ENCODE assay signal across 8 cellular contexts in genomic region chr4:83535945-83536648, GRCh38. TPM values are rescaled to one million over a fixed set of nuclear protein-coding genes. Genes with fewer than 3 reads are reported as not detected.
DNase-seq lines count a peak whose midpoint lies in the region; ATAC-seq, FAIRE-seq and TF ChIP-seq lines count a peak whose summit lies in the region.

Gene GPAT3, plus strand, starts transcription at chr4:83536108. Its CDS starts 515 bp downstream, at chr4:83536623.

- peaks cover 13% of the 10 kb centered on the region for H3K4me1 ChIP-seq in endothelial cell of umbilical vein (ENCODE audit: control insufficient read depth, extremely low read depth, insufficient read depth, low read length)
- peaks cover 16% of the 10 kb centered on the region for H3K4me1 ChIP-seq in muscle layer of colon (ENCODE audit: insufficient read depth, low read length)

- H3K9me3 ChIP-seq in endothelial cell of umbilical vein (replicated peaks; ENCODE audit: control insufficient read depth, insufficient read depth, low read length) (no peaks in the 10 kb centered on the region), muscle layer of colon (ENCODE audit: low read length) (no peaks in the 10 kb centered on the region)

- H3K4me2 ChIP-seq in endothelial cell of umbilical vein (ENCODE audit: insufficient read depth, low read length) = peak within 1 kb of the TSS; percentile 90

- no peaks in the 10 kb centered on the region for H4K20me1 ChIP-seq in endothelial cell of umbilical vein (replicated peaks; ENCODE audit: control insufficient read depth, extremely low read depth, insufficient read depth, low read length)

- DNase-seq in ACHN (peak; percentile 80), NOMO-1 treated with dmso at 0.1 percent for 144 hours (lab: John Stamatoyannopoulos, UW; ENCODE audit: unreplicated experiment) (peak; percentile 65), activated T-cell treated with anti-CD3 and anti-CD28 coated beads for 4 hours (peak; percentile 52), endothelial cell of umbilical vein (ENCODE audit: low read depth, low spot score) (peak; percentile 44)
- peak; percentile 8 to 29 for DNase-seq in stimulated activated CD8-positive, alpha-beta memory T cell treated with anti-CD3 and anti-CD28 coated beads, Interleukin-7, amount 100 ng/mL, for 1 hour (ENCODE audit: low read depth in 2 of 2)

- peak within 1 kb of the TSS; percentile 34 for H3K9ac ChIP-seq in endothelial cell of umbilical vein (replicated peaks; ENCODE audit: extremely low read depth, insufficient read depth, low read length)
- peak within 1 kb of the TSS; percentile 77 for H3K9ac ChIP-seq in muscle layer of colon (ENCODE audit: low read length)

- no peak for TF ChIP-seq CTCF in endothelial cell of umbilical vein (IDR thresholded peaks at IDR 0.05; ENCODE audit: extremely low read depth in 1 of 2, insufficient read depth in 1 of 2, low read depth in 1 of 2, low read length in 2 of 2)

- no peaks in the 10 kb centered on the region for H3K9me1 ChIP-seq in endothelial cell of umbilical vein (replicated peaks; ENCODE audit: control insufficient read depth, extremely low read depth, insufficient read depth, low read length)

- no TSS peak for BruUV-seq in endothelial cell of umbilical vein (replicated peaks; lab: Mats Ljungman, UMichigan)

- in situ Hi-C loops in ACHN (cut with HindIII; ENCODE audit: low pct_ligation_motif_present, low pct_unique_long_range_greater_than_20kb, low sequenced_read_pairs) = no loop called here

- no peak for TF ChIP-seq POLR2A in endothelial cell of umbilical vein (IDR thresholded peaks at IDR 0.05; ENCODE audit: low read depth, low read length)

- dilution Hi-C loops in endothelial cell of umbilical vein (cut with MboI; ENCODE audit: extremely low pct_ligation_motif_present, low sequenced_read_pairs) = no loop called here

- H3K27ac ChIP-seq in endothelial cell of umbilical vein (ENCODE audit: insufficient read depth, low read depth, low read length) = no peak within 1 kb of the TSS
- H3K27ac ChIP-seq in muscle layer of colon (ENCODE audit: low read depth, low read length) = peak within 1 kb of the TSS; percentile 59

- H3K27me3 ChIP-seq in endothelial cell of umbilical vein (ENCODE audit: control insufficient read depth in 2 of 2, insufficient read depth in 2 of 2, low read length in 2 of 2) = peaks cover 18 to 23% of the 10 kb centered on the region in 2 experiments
- H3K27me3 ChIP-seq in muscle layer of colon (ENCODE audit: control insufficient read depth in 1 of 2, insufficient read depth in 2 of 2, low read length in 2 of 2) = no peaks in the 10 kb centered on the region

- peak; percentile 87 for FAIRE-seq in endothelial cell of umbilical vein (lab: Jason Lieb, UNC)

- no peaks in the 10 kb centered on the region for H3K36me3 ChIP-seq in endothelial cell of umbilical vein (ENCODE audit: control insufficient read depth in 2 of 2, extremely low read depth in 1 of 2, insufficient read depth in 2 of 2, low read length in 2 of 2)
- no peaks in the 10 kb centered on the region for H3K36me3 ChIP-seq in muscle layer of colon (ENCODE audit: insufficient read depth, low read length)

- H3K4me3 ChIP-seq in endothelial cell of umbilical vein (replicated peaks in 1 of 3; ENCODE audit: insufficient read depth in 1 of 3, low read depth in 1 of 3, low read length in 3 of 3) (peak within 1 kb of the TSS; percentile 46 to 76 (median 54)), muscle layer of colon (ENCODE audit: low read depth in 1 of 2, low read length in 2 of 2) (peak within 1 kb of the TSS; percentile 80 to 89)

- intact Hi-C loops in endothelial cell of umbilical vein (cut with micrococcal nuclease) = loop anchor here (1.0 kb wide), 1 partner anchor 12 kb away; no protein-coding TSS in a partner anchor

- POLR2A ChIA-PET in endothelial cell of umbilical vein (lab: Charles Lee) = interaction anchor here (0.6 kb wide), 1 partner anchor 38 kb away, joined by 3 read pairs; no protein-coding TSS in a partner anchor

- H3K79me2 ChIP-seq in endothelial cell of umbilical vein (ENCODE audit: control insufficient read depth, insufficient read depth, low read length) = no peaks in the 10 kb centered on the region

- CTCF ChIA-PET in endothelial cell of umbilical vein (lab: Charles Lee) = interaction anchor here (1.0 to 1.7 kb wide), 6 partner anchors 10 to 103 kb away, joined by 3 to 8 read pairs (median 4); partner anchors contain the start of gene ABRAXAS1

- H2AFZ ChIP-seq in endothelial cell of umbilical vein (ENCODE audit: low read depth, low read length) = peak within 1 kb of the TSS; percentile 100

- ATAC-seq in GM18861 (IDR thresholded peaks at IDR 0.05; ENCODE audit: unreplicated experiment) (peak; percentile 73), HG03064 (IDR thresholded peaks at IDR 0.05; ENCODE audit: low read depth, unreplicated experiment) (peak; percentile 78)

TF ChIP-seq in endothelial cell of umbilical vein, 7 proteins besides CTCF, POLR2A, EP300 and RAD21:
- TF ChIP-seq EZH2 (IDR thresholded peaks at IDR 0.05; ENCODE audit: borderline replicate concordance, low read depth, low read length, severe bottlenecking) (no peak), MAX (IDR thresholded peaks at IDR 0.05; ENCODE audit: insufficient read depth, insufficient read length) (no peak), FOS (IDR thresholded peaks at IDR 0.05; ENCODE audit: borderline replicate concordance, insufficient read depth, low read length) (peak; percentile 72), POLR2AphosphoS5 (IDR thresholded peaks at IDR 0.05; ENCODE audit: insufficient read depth, low read depth, low read length) (peak; percentile 64), JUN (IDR thresholded peaks at IDR 0.05; ENCODE audit: borderline replicate concordance, insufficient read depth, insufficient read length, low read depth) (no peak), GATA2 (IDR thresholded peaks at IDR 0.05; ENCODE audit: insufficient read depth, insufficient read length, low read depth, low read length) (no peak)

RNA-seq across cellular contexts. Expression of gene GPAT3, which starts in this region (rescaled TPM):
- total RNA-seq in endothelial cell of umbilical vein = 2.1 and 3.1 TPM in 2 replicates
- polyA plus RNA-seq in endothelial cell of umbilical vein = 0.21 and 0.36 TPM in 2 replicates
- polyA plus RNA-seq in endothelial cell of umbilical vein (2011; cell fraction: cytosol; rRNA removed) = 0.35 and 0.52 TPM in 2 replicates
- polyA plus RNA-seq in endothelial cell of umbilical vein (2011; cell fraction: nucleus; rRNA removed) = 0.46 and 0.58 TPM in 2 replicates
- 5.0 and 11.7 TPM in 2 replicates for polyA plus RNA-seq in endothelial cell of umbilical vein (2012)
- 0.75 and 4.4 TPM in 2 replicates for polyA minus RNA-seq in endothelial cell of umbilical vein
- 0.82 TPM for polyA minus RNA-seq in endothelial cell of umbilical vein (2011; cell fraction: cytosol; rRNA and poly(A)+ RNA removed)
- 2.0 TPM in 1 of 2 replicates, not detected in the other for polyA minus RNA-seq in endothelial cell of umbilical vein (2011; cell fraction: nucleus; rRNA and poly(A)+ RNA removed)

Comparison
In these comparisons a context has a peak if more than half of its experiments do, and no peak if none do; other contexts are left out.
1. DNase-seq: peak in every context shown above with its lines; median percentile 80 in ACHN; 65 in NOMO-1 treated with dmso at 0.1 percent for 144 hours; 52 in activated T-cell treated with anti-CD3 and anti-CD28 coated beads for 4 hours; 44 in endothelial cell of umbilical vein; 18 in stimulated activated CD8-positive, alpha-beta memory T cell treated with anti-CD3 and anti-CD28 coated beads, Interleukin-7, amount 100 ng/mL, for 1 hour.